Comparison of ENCODE assay signal across 10 cellular contexts in genomic region chr5:112491257-112491656, GRCh38.
DNase-seq lines count a peak whose midpoint lies in the region; ATAC-seq and TF ChIP-seq lines count a peak whose summit lies in the region.
"Had no signal": no experiment of that assay in that cellular context is flagged by ENCODE, and none has a peak within 500 bp of the region (broad histone marks: within the 10 kb centered on the region; RNA-seq: fewer than 3 reads in every experiment).

No MANE protein-coding gene starts in this region.

- H3K9me3 Mint-ChIP-seq in activated T-helper 1 cell treated with anti-CD3 and anti-CD28 coated beads, Interleukin-12 subunit alpha, Interleukin-12 subunit beta, Interleukin-2, Interleukin-4 antibody, amounts not matched to agents 30 ng/mL and 10 ng/mL and 1 ng/mL, durations not matched to agents 14 hours and 24 hours and 36 hours, result no peaks in the 10 kb centered on the region

- TF ChIP-seq CTCF in 22Rv1 (IDR thresholded peaks at IDR 0.05) (peak; percentile 66), GM12873 (IDR thresholded peaks at IDR 0.05; ENCODE audit: insufficient read depth, low read depth, low read length, missing control alignments) (peak; percentile 53), foreskin fibroblast (IDR thresholded peaks at IDR 0.05; ENCODE audit: low read depth, low read length) (peak; percentile 32), tibial artery (IDR thresholded peaks at IDR 0.05) (no peak)

- H3K4me1 ChIP-seq in tibial artery, result no peaks in the 10 kb centered on the region

- H3K27me3 Mint-ChIP-seq in activated T-helper 1 cell treated with anti-CD3 and anti-CD28 coated beads, Interleukin-12 subunit alpha, Interleukin-12 subunit beta, Interleukin-2, Interleukin-4 antibody, amounts not matched to agents 30 ng/mL and 10 ng/mL and 1 ng/mL, durations not matched to agents 14 hours and 24 hours and 36 hours (ENCODE audit: insufficient read depth), result peaks cover 6% of the 10 kb centered on the region

- intact Hi-C loops in activated T-helper 1 cell treated with anti-CD3 and anti-CD28 coated beads, Interleukin-12 subunit alpha, Interleukin-12 subunit beta, Interleukin-2, Interleukin-4 antibody, amounts not matched to agents 30 ng/mL and 10 ng/mL and 1 ng/mL, durations not matched to agents 14 hours and 24 hours and 36 hours (cut with micrococcal nuclease), result no loop called here
- intact Hi-C loops in tibial artery (cut with DNase I; ENCODE audit: low total_unique reads), result no loop called here

- no peak for ATAC-seq in stimulated activated naive CD8-positive, alpha-beta T cell treated with anti-CD3 and anti-CD28 coated beads, Interleukin-15, Interleukin-2, amounts not matched to agents 100 U/mL and 50 U/mL, for 24 hours

- no peaks in the 10 kb centered on the region for H3K4me1 Mint-ChIP-seq in activated T-helper 1 cell treated with anti-CD3 and anti-CD28 coated beads, Interleukin-12 subunit alpha, Interleukin-12 subunit beta, Interleukin-2, Interleukin-4 antibody, amounts not matched to agents 30 ng/mL and 10 ng/mL and 1 ng/mL, durations not matched to agents 14 hours and 24 hours and 36 hours (ENCODE audit: low read depth)

- no peak overlapping the region for H3K27ac Mint-ChIP-seq in activated T-helper 1 cell treated with anti-CD3 and anti-CD28 coated beads, Interleukin-12 subunit alpha, Interleukin-12 subunit beta, Interleukin-2, Interleukin-4 antibody, amounts not matched to agents 30 ng/mL and 10 ng/mL and 1 ng/mL, durations not matched to agents 14 hours and 24 hours and 36 hours

- no peak overlapping the region for H3K4me3 ChIP-seq in foreskin fibroblast (ENCODE audit: low read depth in 1 of 2, low read length in 2 of 2)
- no peak overlapping the region for H3K4me3 ChIP-seq in tibial artery
- H3K4me3 ChIP-seq: thoracic aorta had no signal

- no peaks in the 10 kb centered on the region for H3K27me3 ChIP-seq in tibial artery

- H3K9me3 ChIP-seq in tibial artery, result no peaks in the 10 kb centered on the region
- H3K9me3 ChIP-seq: thoracic aorta had no signal

- H3K4me3 Mint-ChIP-seq in activated T-helper 1 cell treated with anti-CD3 and anti-CD28 coated beads, Interleukin-12 subunit alpha, Interleukin-12 subunit beta, Interleukin-2, Interleukin-4 antibody, amounts not matched to agents 30 ng/mL and 10 ng/mL and 1 ng/mL, durations not matched to agents 14 hours and 24 hours and 36 hours, result no peak overlapping the region

- H3K36me3 Mint-ChIP-seq in activated T-helper 1 cell treated with anti-CD3 and anti-CD28 coated beads, Interleukin-12 subunit alpha, Interleukin-12 subunit beta, Interleukin-2, Interleukin-4 antibody, amounts not matched to agents 30 ng/mL and 10 ng/mL and 1 ng/mL, durations not matched to agents 14 hours and 24 hours and 36 hours (ENCODE audit: low read depth), result no peaks in the 10 kb centered on the region

- no peak overlapping the region for H3K27ac ChIP-seq in 22Rv1
- H3K27ac ChIP-seq in tibial artery, result no peak overlapping the region
- H3K27ac ChIP-seq: thoracic aorta had no signal

- peak; percentile 25 for DNase-seq in OCI-M1 (lab: John Stamatoyannopoulos, UW)
- peak in 1 of 2 donors; percentile 1 for DNase-seq in foreskin fibroblast
- DNase-seq in activated T-helper 1 cell treated with anti-CD3 and anti-CD28 coated beads, Interleukin-12 subunit alpha, Interleukin-12 subunit beta, Interleukin-2, Interleukin-4 antibody, amounts not matched to agents 30 ng/mL and 10 ng/mL and 1 ng/mL, durations not matched to agents 14 hours and 24 hours and 36 hours (ENCODE audit: low spot score), result no peak
- no peak for DNase-seq in stimulated activated naive CD8-positive, alpha-beta T cell treated with anti-CD3 and anti-CD28 coated beads, Interleukin-15, Interleukin-2, amounts not matched to agents 100 U/mL and 50 U/mL, for 24 hours
- no peak for DNase-seq in tibial artery
- no peak for DNase-seq in stimulated activated CD4-positive, alpha-beta T cell treated with anti-CD3 and anti-CD28 coated beads, Interleukin-4, amount 100 ng/mL, for 1 hour
- DNase-seq: amniotic stem cell had no signal

- no peaks in the 10 kb centered on the region for H3K36me3 ChIP-seq in tibial artery
- H3K36me3 ChIP-seq: thoracic aorta had no signal

Comparison
In these comparisons a context has a peak if more than half of its experiments do, and no peak if none do; other contexts are left out.
1. CTCF ChIP-seq: peak in 22Rv1 (single experiment), GM12873 (single experiment) and foreskin fibroblast (single experiment); none in tibial artery (0 of 2).